ENCODE assay signal across 8 cellular contexts in genomic region chr1:26602378-26602959, GRCh38.
DNase-seq lines count a peak whose midpoint lies in the region; ATAC-seq and TF ChIP-seq lines count a peak whose summit lies in the region.

No MANE protein-coding gene starts in this region.

- no peak overlapping the region for H3K9ac ChIP-seq in OCI-LY1 (ENCODE audit: low read length)

- H3K4me2 ChIP-seq in OCI-LY1 (ENCODE audit: low read length) = no peak overlapping the region

- H3K4me1 ChIP-seq in OCI-LY1 (ENCODE audit: insufficient read depth, low read length, severe bottlenecking) (no peaks in the 10 kb centered on the region), breast epithelium (no peaks in the 10 kb centered on the region), tibial nerve (peaks cover 0 to 11% (median 0%) of the 10 kb centered on the region in 4 donors)

- TF ChIP-seq CTCF in OCI-LY1 (IDR thresholded peaks at IDR 0.05; ENCODE audit: low read length) = peak; percentile 82
- peak; percentile 94 to 96 (median 96) for TF ChIP-seq CTCF in breast epithelium (IDR thresholded peaks at IDR 0.05)
- peak; percentile 78 to 95 (median 86) for TF ChIP-seq CTCF in tibial nerve (IDR thresholded peaks at IDR 0.05)

- H3F3A ChIP-seq in OCI-LY1 (ENCODE audit: insufficient read depth, low read length) = no peaks in the 10 kb centered on the region

- peaks cover 15% of the 10 kb centered on the region for H3K4me1 Mint-ChIP-seq in activated CD8-positive, alpha-beta memory T cell treated with anti-CD3 and anti-CD28 coated beads, Interleukin-2, amount 10 ng/mL, durations not matched to agents 7 days and 5 days

- no peak overlapping the region for H3K4me3 Mint-ChIP-seq in activated CD8-positive, alpha-beta memory T cell treated with anti-CD3 and anti-CD28 coated beads, Interleukin-2, amount 10 ng/mL, durations not matched to agents 7 days and 5 days

- H3K9me3 ChIP-seq in OCI-LY1 (ENCODE audit: low read length) (no peaks in the 10 kb centered on the region), breast epithelium (no peaks in the 10 kb centered on the region), tibial nerve (no peaks in the 10 kb centered on the region)

- no peaks in the 10 kb centered on the region for H3K9me2 ChIP-seq in OCI-LY1 (ENCODE audit: low read depth, low read length)

- CTCF ChIA-PET in activated CD8-positive, alpha-beta memory T cell treated with anti-CD3 and anti-CD28 coated beads, Interleukin-2, amount 10 ng/mL, durations not matched to agents 7 days and 5 days (lab: Charles Lee) = interaction anchor here (0.6 to 10.9 kb wide), 53 partner anchors 8 to 1425 kb away, joined by 3 to 272 read pairs (median 4); partner anchors contain the start of genes GPATCH3, GPN2 and PIGV

- H3K79me2 ChIP-seq in OCI-LY1 (ENCODE audit: insufficient read depth, low read length) = no peaks in the 10 kb centered on the region

- no peak overlapping the region for H3K4me3 ChIP-seq in OCI-LY1 (ENCODE audit: low read depth, low read length, poor library complexity, severe bottlenecking)
- H3K4me3 ChIP-seq in breast epithelium = no peak overlapping the region
- no peak overlapping the region for H3K4me3 ChIP-seq in tibial nerve

- H3K36me3 ChIP-seq in OCI-LY1 (ENCODE audit: insufficient read depth, low read length) (no peaks in the 10 kb centered on the region), breast epithelium (no peaks in the 10 kb centered on the region), tibial nerve (no peaks in the 10 kb centered on the region)

- H4K20me1 ChIP-seq in OCI-LY1 (ENCODE audit: insufficient read depth, low read length) = no peaks in the 10 kb centered on the region

- no peak overlapping the region for H2AFZ ChIP-seq in OCI-LY1 (ENCODE audit: low read length)

- no peak for TF ChIP-seq POLR2A in breast epithelium (IDR thresholded peaks at IDR 0.05)
- no peak for TF ChIP-seq POLR2A in tibial nerve (IDR thresholded peaks at IDR 0.05)

- peak; percentile 29 for DNase-seq in activated CD8-positive, alpha-beta memory T cell treated with anti-CD3 and anti-CD28 coated beads, Interleukin-2, amount 50 U/mL, for 4 hours
- no peak for DNase-seq in activated CD8-positive, alpha-beta memory T cell treated with anti-CD3 and anti-CD28 coated beads, Interleukin-2, amount 10 ng/mL, durations not matched to agents 7 days and 5 days
- DNase-seq in KG1 (lab: John Stamatoyannopoulos, UW) = peak; percentile 36
- DNase-seq in breast epithelium (ENCODE audit: low spot score in 2 of 2) = no peak
- peak in 1 of 2 donors; percentile 12 for DNase-seq in left colon
- DNase-seq in tibial nerve (ENCODE audit: low spot score in 2 of 2) = peak in 1 of 2 donors; percentile 96

- no peaks in the 10 kb centered on the region; the same call in 1 of the 2 replicates for H3K27me3 ChIP-seq in OCI-LY1 (ENCODE audit: insufficient read depth, low read length)
- no peaks in the 10 kb centered on the region for H3K27me3 ChIP-seq in breast epithelium
- H3K27me3 ChIP-seq in tibial nerve = no peaks in the 10 kb centered on the region

- WGBS in tibial nerve, 2 donors = 0 to 1% methylated on average over 2 of the region's 2 CpGs

- no peak for ATAC-seq in activated CD8-positive, alpha-beta memory T cell treated with anti-CD3 and anti-CD28 coated beads, Interleukin-2, amount 10 ng/mL, durations not matched to agents 7 days and 5 days
- ATAC-seq in left colon (peak; percentile 72), GM19351 (IDR thresholded peaks at IDR 0.05; ENCODE audit: unreplicated experiment) (no peak)

- H3K27me3 Mint-ChIP-seq in activated CD8-positive, alpha-beta memory T cell treated with anti-CD3 and anti-CD28 coated beads, Interleukin-2, amount 10 ng/mL, durations not matched to agents 7 days and 5 days = peaks cover 28% of the 10 kb centered on the region

- no peaks in the 10 kb centered on the region for H3K9me3 Mint-ChIP-seq in activated CD8-positive, alpha-beta memory T cell treated with anti-CD3 and anti-CD28 coated beads, Interleukin-2, amount 10 ng/mL, durations not matched to agents 7 days and 5 days (ENCODE audit: low read depth)

- H3K36me3 Mint-ChIP-seq in activated CD8-positive, alpha-beta memory T cell treated with anti-CD3 and anti-CD28 coated beads, Interleukin-2, amount 10 ng/mL, durations not matched to agents 7 days and 5 days = no peaks in the 10 kb centered on the region

- no peak overlapping the region for H3K27ac Mint-ChIP-seq in activated CD8-positive, alpha-beta memory T cell treated with anti-CD3 and anti-CD28 coated beads, Interleukin-2, amount 10 ng/mL, durations not matched to agents 7 days and 5 days

- H3K27ac ChIP-seq in OCI-LY1 (ENCODE audit: low read depth, low read length, poor library complexity, severe bottlenecking) (no peak overlapping the region), breast epithelium (no peak overlapping the region), tibial nerve (peak overlapping the region in 2 of 4 donors; percentile 2 to 5)

- peak in 1 of 2 donors; percentile 63 for TF ChIP-seq EP300 in tibial nerve (IDR thresholded peaks at IDR 0.05)

- intact Hi-C loops in breast epithelium (cut with DNase I; ENCODE audit: low total_unique reads) (loop anchor here (2.0 kb wide), 1 partner anchor 186 kb away; no protein-coding TSS in a partner anchor), left colon (cut with DNase I, micrococcal nuclease) (loop anchor here (5.0 to 10.0 kb wide), 3 partner anchors 185 to 272 kb away; partner anchors contain the start of gene PIGV (in 1 of the 2))

Comparison
In these comparisons a context has a peak if more than half of its experiments do, and no peak if none do; other contexts are left out.
1. DNase-seq: peak in activated CD8-positive, alpha-beta memory T cell treated with anti-CD3 and anti-CD28 coated beads, Interleukin-2, amount 50 U/mL, for 4 hours (single experiment) and KG1 (single experiment); none in activated CD8-positive, alpha-beta memory T cell treated with anti-CD3 and anti-CD28 coated beads, Interleukin-2, amount 10 ng/mL, durations not matched to agents 7 days and 5 days (single experiment) and breast epithelium (0 of 2).
2. Peak in every context shown above with its lines, with median percentiles within 50 percentile points of each other: CTCF ChIP-seq.